In genomic region chr1:6447818-6448748, GRCh38 we compare ENCODE assay signal across 9 cellular contexts. TPM values are rescaled to one million over a fixed set of nuclear protein-coding genes. Genes with fewer than 3 reads are reported as not detected.
DNase-seq lines count a peak whose midpoint lies in the region; ATAC-seq lines count a peak whose summit lies in the region.
"Had no signal": no experiment of that assay in that cellular context is flagged by ENCODE, and none has a peak within 500 bp of the region (broad histone marks: within the 10 kb centered on the region; RNA-seq: fewer than 3 reads in every experiment).

No MANE protein-coding gene starts in this region.

- peaks cover 93% of the 10 kb centered on the region for H3K27me3 Mint-ChIP-seq in stimulated activated naive CD8-positive, alpha-beta T cell treated with anti-CD3 and anti-CD28 coated beads, Interleukin-15, amount 100 ng/mL, for 72 hours
- H3K27me3 Mint-ChIP-seq in T-helper 17 cell: peaks cover 18% of the 10 kb centered on the region

- H3K4me3 ChIP-seq in iPS-11a (ENCODE audit: low read depth, low read length): peak overlapping the region; percentile 33

- no peak for DNase-seq in stimulated activated naive CD8-positive, alpha-beta T cell treated with anti-CD3 and anti-CD28 coated beads, Interleukin-15, amount 100 ng/mL, for 72 hours
- no peak for DNase-seq in stimulated activated naive CD8-positive, alpha-beta T cell treated with anti-CD3 and anti-CD28 coated beads, Interleukin-15, Interleukin-2, amounts not matched to agents 100 U/mL and 50 U/mL, for 24 hours
- peak; percentile 48 to 60 (median 54) for DNase-seq in T-helper 17 cell
- no peak for DNase-seq in hypothalamus (lab: John Stamatoyannopoulos, UW)
- no peak for DNase-seq in GM03348 (ENCODE audit: low spot score)

- peaks cover 6% of the 10 kb centered on the region for H3K36me3 Mint-ChIP-seq in T-helper 17 cell (ENCODE audit: low read depth)

- no peaks in the 10 kb centered on the region for H3K9me3 Mint-ChIP-seq in stimulated activated naive CD8-positive, alpha-beta T cell treated with anti-CD3 and anti-CD28 coated beads, Interleukin-15, amount 100 ng/mL, for 72 hours
- H3K9me3 Mint-ChIP-seq: dendritic cell treated with granulocyte-macrophage colony-stimulating factor and Interleukin-4, amounts not matched to agents 40 ng/mL and 50 ng/mL, for 4 days had no signal

- ATAC-seq in stimulated activated naive CD8-positive, alpha-beta T cell treated with anti-CD3 and anti-CD28 coated beads, Interleukin-15, amount 100 ng/mL, for 72 hours: peak; percentile 50
- ATAC-seq in stimulated activated naive CD8-positive, alpha-beta T cell treated with anti-CD3 and anti-CD28 coated beads, Interleukin-15, Interleukin-2, amounts not matched to agents 100 U/mL and 50 U/mL, for 24 hours: no peak
- ATAC-seq in T-helper 17 cell (peak; percentile 67), GM18517 (IDR thresholded peaks at IDR 0.05; ENCODE audit: unreplicated experiment) (no peak), GM21367 (IDR thresholded peaks at IDR 0.05; ENCODE audit: unreplicated experiment) (no peak)

- H3K27ac Mint-ChIP-seq in stimulated activated naive CD8-positive, alpha-beta T cell treated with anti-CD3 and anti-CD28 coated beads, Interleukin-15, amount 100 ng/mL, for 72 hours: no peak overlapping the region
- peak overlapping the region; percentile 21 for H3K27ac Mint-ChIP-seq in T-helper 17 cell
- H3K27ac Mint-ChIP-seq: dendritic cell treated with granulocyte-macrophage colony-stimulating factor and Interleukin-4, amounts not matched to agents 40 ng/mL and 50 ng/mL, for 4 days had no signal

- peak overlapping the region; percentile 35 to 66 for H3K4me3 Mint-ChIP-seq in stimulated activated naive CD8-positive, alpha-beta T cell treated with anti-CD3 and anti-CD28 coated beads, Interleukin-15, amount 100 ng/mL, for 72 hours
- H3K4me3 Mint-ChIP-seq in T-helper 17 cell: peak overlapping the region; percentile 84
- H3K4me3 Mint-ChIP-seq: dendritic cell treated with granulocyte-macrophage colony-stimulating factor and Interleukin-4, amounts not matched to agents 40 ng/mL and 50 ng/mL, for 4 days had no signal

- peaks cover 40% of the 10 kb centered on the region for H3K4me1 Mint-ChIP-seq in stimulated activated naive CD8-positive, alpha-beta T cell treated with anti-CD3 and anti-CD28 coated beads, Interleukin-15, amount 100 ng/mL, for 72 hours
- H3K4me1 Mint-ChIP-seq in T-helper 17 cell: peaks cover 28% of the 10 kb centered on the region

- no peaks in the 10 kb centered on the region for H3K9me3 ChIP-seq in T-helper 17 cell (ENCODE audit: control insufficient read depth, low read length, poor library complexity, severe bottlenecking)

RNA-seq across cellular contexts. Expression of gene TNFRSF25, which starts 17.9 kb away (rescaled TPM):
- total RNA-seq in T-helper 17 cell: 100 to 1,000 TPM; 393 to 433 TPM

RNA-seq across cellular contexts. Expression of gene ESPN, which starts 23.5 kb away (rescaled TPM):
- 10 to 100 TPM; 13.2 to 15.7 TPM for total RNA-seq in T-helper 17 cell

RNA-seq across cellular contexts. Expression of gene HES2, which starts 28.4 kb away (rescaled TPM):
- total RNA-seq in T-helper 17 cell: not detected

RNA-seq across cellular contexts. Expression of gene PLEKHG5, which starts 43.4 kb away (rescaled TPM):
- 10 to 100 TPM; 10.8 to 12.8 TPM for total RNA-seq in T-helper 17 cell

RNA-seq across cellular contexts. Expression of gene ACOT7, which starts 54.5 kb away (rescaled TPM):
- 1 to 10 TPM; 4.9 to 7.1 TPM for total RNA-seq in T-helper 17 cell

Comparison
In these comparisons a context has a peak if more than half of its experiments do, and no peak if none do; other contexts are left out.
1. ATAC-seq: peak in stimulated activated naive CD8-positive, alpha-beta T cell treated with anti-CD3 and anti-CD28 coated beads, Interleukin-15, amount 100 ng/mL, for 72 hours (single experiment) and T-helper 17 cell (single experiment); none in stimulated activated naive CD8-positive, alpha-beta T cell treated with anti-CD3 and anti-CD28 coated beads, Interleukin-15, Interleukin-2, amounts not matched to agents 100 U/mL and 50 U/mL, for 24 hours (single experiment), GM18517 (single experiment) and GM21367 (single experiment).
2. DNase-seq: peak in T-helper 17 cell (3 of 3); none in stimulated activated naive CD8-positive, alpha-beta T cell treated with anti-CD3 and anti-CD28 coated beads, Interleukin-15, amount 100 ng/mL, for 72 hours (0 of 2), stimulated activated naive CD8-positive, alpha-beta T cell treated with anti-CD3 and anti-CD28 coated beads, Interleukin-15, Interleukin-2, amounts not matched to agents 100 U/mL and 50 U/mL, for 24 hours (single experiment), hypothalamus (0 of 51) and GM03348 (single experiment).